15 cellular contexts compared by ENCODE assay signal in genomic region chr1:68975534-68975933, GRCh38.
DNase-seq lines count a peak whose midpoint lies in the region; ATAC-seq and TF ChIP-seq lines count a peak whose summit lies in the region.
"Had no signal": no experiment of that assay in that cellular context is flagged by ENCODE, and none has a peak within 500 bp of the region (broad histone marks: within the 10 kb centered on the region; RNA-seq: fewer than 3 reads in every experiment).

No MANE protein-coding gene starts in this region.

- H3K4me1 Mint-ChIP-seq in stimulated activated naive B cell treated with anti-CD40 and anti-IgM and Interleukin-4, amounts not matched to agents 10 μg/mL and 1 μg/mL and 100 μg/mL, for 72 hours: no peaks in the 10 kb centered on the region
- H3K4me1 Mint-ChIP-seq: activated naive CD4-positive, alpha-beta T cell treated with anti-CD3 and anti-CD28 coated beads, Interleukin-2, amount 10 ng/mL, durations not matched to agents 7 days and 5 days; central memory CD8-positive, alpha-beta T cell had no signal

- no peak overlapping the region for H2AFZ ChIP-seq in SK-N-SH (ENCODE audit: low read depth)

- no peaks in the 10 kb centered on the region for H3K9me3 Mint-ChIP-seq in stimulated activated naive B cell treated with anti-CD40 and anti-IgM and Interleukin-4, amounts not matched to agents 10 μg/mL and 1 μg/mL and 100 μg/mL, for 72 hours
- H3K9me3 Mint-ChIP-seq: activated naive CD4-positive, alpha-beta T cell treated with anti-CD3 and anti-CD28 coated beads, Interleukin-2, amount 10 ng/mL, durations not matched to agents 7 days and 5 days had no signal

- H3K27me3 ChIP-seq in SK-N-SH (ENCODE audit: insufficient read depth) (no peaks in the 10 kb centered on the region), aorta (ENCODE audit: control insufficient read depth in 1 of 2, insufficient read depth in 2 of 2, low read length in 1 of 2) (no peaks in the 10 kb centered on the region), Peyer's patch (no peaks in the 10 kb centered on the region)
- H3K27me3 ChIP-seq: heart right ventricle had no signal

- no peaks in the 10 kb centered on the region for H3K9me2 ChIP-seq in SK-N-SH

- no peaks in the 10 kb centered on the region for H3K79me2 ChIP-seq in SK-N-SH (ENCODE audit: insufficient read depth)

- 54% methylated on average over 3 of the region's 3 CpGs for WGBS in SK-N-SH (ENCODE audit: low lambda C conversion rate)
- no CpG with 5 or more reads among the region's 3 CpGs for WGBS in mesodermal cell (ENCODE audit: insufficient coverage in 2 of 2), 2 experiments
- WGBS in aorta, 2 donors: 67% methylated on average over 3 of the region's 3 CpGs

- peak; percentile 19 for DNase-seq in SK-N-SH
- DNase-seq in astrocyte of the spinal cord (ENCODE audit: low read depth, low spot score): peak; percentile 36
- no peak for DNase-seq in aorta
- DNase-seq in SW480 (ENCODE audit: low spot score): no peak
- DNase-seq in Peyer's patch: no peak
- no peak for DNase-seq in stimulated activated naive B cell treated with anti-CD40 and anti-IgM and Interleukin-4, amounts not matched to agents 10 μg/mL and 1 μg/mL and 100 μg/mL, for 72 hours
- DNase-seq: activated naive CD4-positive, alpha-beta T cell treated with anti-CD3 and anti-CD28 coated beads, Interleukin-2, amount 10 ng/mL, durations not matched to agents 7 days and 5 days; DND-41; heart right ventricle; NCI-H526 treated with DMSO at 0.1 percent for 48 hours; stimulated activated CD8-positive, alpha-beta memory T cell treated with anti-CD3 and anti-CD28 coated beads, Interleukin-4, amount 100 ng/mL, for 48 hours had no signal

- no peaks in the 10 kb centered on the region for H3F3A ChIP-seq in SK-N-SH (replicated peaks; ENCODE audit: insufficient read depth)

- no peaks in the 10 kb centered on the region for H3K27me3 Mint-ChIP-seq in stimulated activated naive B cell treated with anti-CD40 and anti-IgM and Interleukin-4, amounts not matched to agents 10 μg/mL and 1 μg/mL and 100 μg/mL, for 72 hours
- H3K27me3 Mint-ChIP-seq: activated naive CD4-positive, alpha-beta T cell treated with anti-CD3 and anti-CD28 coated beads, Interleukin-2, amount 10 ng/mL, durations not matched to agents 7 days and 5 days; central memory CD8-positive, alpha-beta T cell had no signal

- in situ Hi-C loops in astrocyte of the spinal cord (cut with HindIII; ENCODE audit: low sequenced_read_pairs): no loop called here

- no peaks in the 10 kb centered on the region for H3K36me3 ChIP-seq in SK-N-SH (replicated peaks in 1 of 2; ENCODE audit: control insufficient read depth in 1 of 2, insufficient read depth in 2 of 2, low read length in 1 of 2)
- H3K36me3 ChIP-seq in mesodermal cell (ENCODE audit: control insufficient read depth, insufficient read depth, low read length): no peaks in the 10 kb centered on the region
- no peaks in the 10 kb centered on the region for H3K36me3 ChIP-seq in aorta (ENCODE audit: control insufficient read depth in 1 of 2, insufficient read depth in 2 of 2, low read length in 1 of 2)
- no peaks in the 10 kb centered on the region for H3K36me3 ChIP-seq in Peyer's patch
- H3K36me3 ChIP-seq: heart right ventricle had no signal

- no peaks in the 10 kb centered on the region for H4K20me1 ChIP-seq in SK-N-SH (ENCODE audit: insufficient read depth)

- TF ChIP-seq CTCF in SK-N-SH (IDR thresholded peaks at IDR 0.05) (no peak), astrocyte of the spinal cord (IDR thresholded peaks at IDR 0.05; ENCODE audit: low read depth, low read length) (no peak), Peyer's patch (IDR thresholded peaks at IDR 0.05) (no peak)

- no peak overlapping the region for H3K27ac ChIP-seq in SK-N-SH (ENCODE audit: low read depth in 2 of 2, low read length in 1 of 2)
- H3K27ac ChIP-seq in mesodermal cell (ENCODE audit: low read depth, low read length, severe bottlenecking): peak overlapping the region; percentile 83
- no peak overlapping the region for H3K27ac ChIP-seq in aorta (ENCODE audit: low read depth in 1 of 2, low read length in 2 of 2)
- no peak overlapping the region for H3K27ac ChIP-seq in Peyer's patch
- H3K27ac ChIP-seq: heart right ventricle had no signal

- H3K4me3 ChIP-seq in SK-N-SH (ENCODE audit: low read depth in 2 of 2, low read length in 1 of 2): no peak overlapping the region
- H3K4me3 ChIP-seq in astrocyte of the spinal cord (ENCODE audit: low read depth, low read length): no peak overlapping the region
- H3K4me3 ChIP-seq in mesodermal cell (ENCODE audit: extremely low read depth, insufficient read depth, low read length, poor library complexity, severe bottlenecking): no peak overlapping the region
- no peak overlapping the region for H3K4me3 ChIP-seq in aorta (ENCODE audit: low read length in 2 of 2)
- H3K4me3 ChIP-seq in Peyer's patch: no peak overlapping the region
- H3K4me3 ChIP-seq: heart right ventricle, lung had no signal

- no peak overlapping the region for H3K27ac Mint-ChIP-seq in stimulated activated naive B cell treated with anti-CD40 and anti-IgM and Interleukin-4, amounts not matched to agents 10 μg/mL and 1 μg/mL and 100 μg/mL, for 72 hours
- H3K27ac Mint-ChIP-seq: activated naive CD4-positive, alpha-beta T cell treated with anti-CD3 and anti-CD28 coated beads, Interleukin-2, amount 10 ng/mL, durations not matched to agents 7 days and 5 days had no signal

- no peak overlapping the region for H3K4me2 ChIP-seq in SK-N-SH

- H3K9ac ChIP-seq in SK-N-SH: no peak overlapping the region

- no peaks in the 10 kb centered on the region for H3K4me1 ChIP-seq in SK-N-SH (ENCODE audit: control insufficient read depth in 1 of 2, insufficient read depth in 2 of 2, low read depth in 1 of 2, low read length in 1 of 2)
- no peaks in the 10 kb centered on the region for H3K4me1 ChIP-seq in mesodermal cell (ENCODE audit: control insufficient read depth, insufficient read depth, low read length, poor library complexity, severe bottlenecking)
- H3K4me1 ChIP-seq in aorta (ENCODE audit: control insufficient read depth in 1 of 2, insufficient read depth in 2 of 2, low read length in 2 of 2): no peaks in the 10 kb centered on the region
- H3K4me1 ChIP-seq in Peyer's patch: no peaks in the 10 kb centered on the region
- H3K4me1 ChIP-seq: heart right ventricle had no signal

- POLR2A ChIA-PET in SK-N-SH (lab: Yijun Ruan, JAX): no interaction called here

- intact Hi-C loops in aorta (cut with DNase I): no loop called here

- no peaks in the 10 kb centered on the region for H3K36me3 Mint-ChIP-seq in stimulated activated naive B cell treated with anti-CD40 and anti-IgM and Interleukin-4, amounts not matched to agents 10 μg/mL and 1 μg/mL and 100 μg/mL, for 72 hours
- H3K36me3 Mint-ChIP-seq: activated naive CD4-positive, alpha-beta T cell treated with anti-CD3 and anti-CD28 coated beads, Interleukin-2, amount 10 ng/mL, durations not matched to agents 7 days and 5 days had no signal

- TF ChIP-seq EP300 in SK-N-SH (IDR thresholded peaks at IDR 0.05; ENCODE audit: borderline replicate concordance in 1 of 2, low read depth in 1 of 2, low read length in 1 of 2): no peak

- ATAC-seq in SK-N-SH treated with all-trans-retinoic acid at 6 μM for 48 hours: no peak
- peak; percentile 64 for ATAC-seq in aorta (ENCODE audit: low FRiP score)
- no peak for ATAC-seq in stimulated activated naive B cell treated with anti-CD40 and anti-IgM and Interleukin-4, amounts not matched to agents 10 μg/mL and 1 μg/mL and 100 μg/mL, for 72 hours (replicated peaks)

- CTCF ChIA-PET in SK-N-SH (lab: Yijun Ruan, JAX): no interaction called here

- H3K4me3 Mint-ChIP-seq in stimulated activated naive B cell treated with anti-CD40 and anti-IgM and Interleukin-4, amounts not matched to agents 10 μg/mL and 1 μg/mL and 100 μg/mL, for 72 hours: no peak overlapping the region
- H3K4me3 Mint-ChIP-seq: activated naive CD4-positive, alpha-beta T cell treated with anti-CD3 and anti-CD28 coated beads, Interleukin-2, amount 10 ng/mL, durations not matched to agents 7 days and 5 days; central memory CD8-positive, alpha-beta T cell had no signal

- H3K9me3 ChIP-seq in SK-N-SH (no peaks in the 10 kb centered on the region), mesodermal cell (ENCODE audit: control insufficient read depth, low read length) (no peaks in the 10 kb centered on the region), aorta (ENCODE audit: control insufficient read depth, low read length) (no peaks in the 10 kb centered on the region), Peyer's patch (no peaks in the 10 kb centered on the region)
- H3K9me3 ChIP-seq: heart right ventricle had no signal

- TF ChIP-seq RAD21 in SK-N-SH (IDR thresholded peaks at IDR 0.05; ENCODE audit: low read length): no peak

- TF ChIP-seq POLR2A in Peyer's patch (IDR thresholded peaks at IDR 0.05): no peak

TF ChIP-seq in SK-N-SH, 30 proteins besides CTCF, POLR2A, EP300 and RAD21 (continues in another document):
- TF ChIP-seq CHD2 (IDR thresholded peaks at IDR 0.05; ENCODE audit: low read length, partially characterized antibody): no peak

TF ChIP-seq in SK-N-SH treated with all-trans-retinoic acid at 6 μM for 48 hours, 23 proteins besides CTCF, POLR2A, EP300 and RAD21 (continues in another document):
- TF ChIP-seq POU6F1 (CRISPR knock-in tag; IDR thresholded peaks at IDR 0.05; ENCODE audit: borderline replicate concordance, low read depth) (no peak), RARB (CRISPR knock-in tag; IDR thresholded peaks at IDR 0.05) (no peak)

Comparison
In these comparisons a context has a peak if more than half of its experiments do, and no peak if none do; other contexts are left out.
1. DNase-seq: peak in SK-N-SH (single experiment) and astrocyte of the spinal cord (single experiment); none in aorta (0 of 2), SW480 (single experiment), Peyer's patch (0 of 3) and stimulated activated naive B cell treated with anti-CD40 and anti-IgM and Interleukin-4, amounts not matched to agents 10 μg/mL and 1 μg/mL and 100 μg/mL, for 72 hours (single experiment).